Comparison of ENCODE assay signal across 23 cellular contexts in the genomic region with DNA sequence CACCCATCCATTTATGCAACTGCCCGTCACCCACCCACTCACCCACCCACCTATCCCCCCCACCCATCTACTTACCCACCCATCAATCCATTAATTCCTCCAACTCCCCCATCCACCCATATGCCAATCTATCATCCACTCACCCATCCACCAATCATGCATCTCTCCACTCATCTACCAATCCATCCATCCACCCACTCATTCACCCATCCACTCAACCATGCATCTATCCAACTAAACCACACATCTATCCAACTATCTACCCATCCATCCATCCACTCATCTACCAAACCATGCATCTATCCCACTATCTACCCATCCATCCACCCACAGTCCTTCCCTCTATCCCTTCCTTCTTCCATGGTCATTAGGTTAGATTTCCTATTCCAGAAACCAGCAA. TPM values are rescaled to one million over a fixed set of nuclear protein-coding genes. Genes with fewer than 3 reads are reported as not detected.
"Had no signal": no experiment of that assay in that cellular context is flagged by ENCODE, and none has a peak within 500 bp of the region (broad histone marks: within the 10 kb centered on the region; RNA-seq: fewer than 3 reads in every experiment).

No MANE protein-coding gene starts in this region.

- ATAC-seq: Panc1, PC-3, T-cell had no signal

- H3K4me2 ChIP-seq: KMS-11, SK-N-SH had no signal

- H3K36me3 Mint-ChIP-seq: T-cell had no signal

- H3K9me3 Mint-ChIP-seq: T-cell had no signal

- DNase-seq: Kasumi-1, MM.1S, NCI-H1092 treated with DMSO at 0.1 percent for 48 hours, NCI-H1436, NCI-H187, NCI-H2029, NCI-H2081 treated with DMSO at 0.1 percent for 48 hours, NCI-H2171, NCI-H226, NCI-H446, NCI-H510A, NCI-H524 treated with DMSO at 0.1 percent for 48 hours, NCI-H69, NCI-H774, PC-3, SHP77, SK-N-SH, SW 1271, T-cell had no signal

- H3K27ac Mint-ChIP-seq: T-cell had no signal

- H3K4me3 Mint-ChIP-seq: T-cell had no signal

- H3K9ac ChIP-seq: KMS-11, SK-N-SH had no signal

- H3K9me3 ChIP-seq: SK-N-SH had no signal

- H3K27ac ChIP-seq: KMS-11, RWPE1 had no signal

RNA-seq across cellular contexts. Expression of gene ARHGAP40, which starts 43.0 kb away (rescaled TPM):
- total RNA-seq: OCI-LY7, PC-3 had no signal
